ENCODE assay signal across 28 cellular contexts in genomic region chr3:17806876-17807275, GRCh38.
"Had no signal": no experiment of that assay in that cellular context is flagged by ENCODE, and none has a peak within 500 bp of the region (broad histone marks: within the 10 kb centered on the region; RNA-seq: fewer than 3 reads in every experiment).

No MANE protein-coding gene starts in this region.

- DNase-seq: activated CD4-positive, alpha-beta memory T cell treated with anti-CD3 and anti-CD28 coated beads for 36 hours; activated CD4-positive, CD25-positive, alpha-beta regulatory T cell; activated CD4-positive, CD25-positive, alpha-beta regulatory T cell treated with anti-CD3 and anti-CD28 coated beads, Interleukin-2, amount 50 U/mL, for 72 hours; activated CD8-positive, alpha-beta memory T cell treated with anti-CD3 and anti-CD28 coated beads, Interleukin-2, amount 50 U/mL, for 4 hours; activated effector memory CD4-positive, alpha-beta T cell treated with anti-CD3 and anti-CD28 coated beads, Interleukin-2, amount 50 U/mL, for 16 hours; activated naive CD8-positive, alpha-beta T cell treated with anti-CD3 and anti-CD28 coated beads, Interleukin-2, amount 10 ng/mL, durations not matched to agents 7 days and 5 days; activated T-cell treated with anti-CD3 and anti-CD28 coated beads, Interleukin-2, amount 50 U/mL, for 1 hour; activated T-cell treated with anti-CD3 and anti-CD28 coated beads, Interleukin-2, amount 50 U/mL, for 48 hours; amniotic stem cell; anterior cingulate cortex; brain microvascular endothelial cell; dorsolateral prefrontal cortex; effector memory CD4-positive, alpha-beta T cell; endodermal cell; foreskin fibroblast; head of caudate nucleus had no signal

- H3K4me3 ChIP-seq: coronary artery, dorsolateral prefrontal cortex had no signal

- H3K27me3 Mint-ChIP-seq: dendritic cell treated with granulocyte-macrophage colony-stimulating factor and Interleukin-4, amounts not matched to agents 40 ng/mL and 50 ng/mL, for 4 days had no signal

- H3K27ac Mint-ChIP-seq: activated CD4-positive, alpha-beta memory T cell treated with anti-CD3 and anti-CD28 coated beads for 36 hours; activated CD4-positive, alpha-beta T cell treated with anti-CD3 and anti-CD28 coated beads for 36 hours; activated CD4-positive, alpha-beta T cell treated with anti-CD3 and anti-CD28 coated beads, Interleukin-2, amount 10 ng/mL, durations not matched to agents 24 days and 14 days; activated CD8-positive, alpha-beta memory T cell treated with anti-CD3 and anti-CD28 coated beads, Interleukin-2, amount 10 ng/mL, durations not matched to agents 7 days and 5 days; activated CD8-positive, alpha-beta T cell treated with anti-CD3 and anti-CD28 coated beads, Interleukin-2, amount 10 ng/mL, durations not matched to agents 7 days and 5 days; activated naive CD4-positive, alpha-beta T cell treated with anti-CD3 and anti-CD28 coated beads for 36 hours; activated naive CD4-positive, alpha-beta T cell treated with anti-CD3 and anti-CD28 coated beads, Interleukin-2, amount 50 U/mL, for 24 hours; activated naive CD8-positive, alpha-beta T cell treated with anti-CD3 and anti-CD28 coated beads, Interleukin-2, amount 10 ng/mL, durations not matched to agents 7 days and 5 days; activated T-helper 1 cell treated with anti-CD3 and anti-CD28 coated beads, Interleukin-12 subunit alpha, Interleukin-12 subunit beta, Interleukin-2, Interleukin-4 antibody, amounts not matched to agents 30 ng/mL and 10 ng/mL and 1 ng/mL, durations not matched to agents 14 hours and 24 hours and 36 hours; activated T-helper 2 cell treated with anti-CD3 and anti-CD28 coated beads, Interferon-gamma antibody, Interleukin-2, Interleukin-4, amounts not matched to agents 10 μg/mL and 5 μg/mL and 100 μg/mL, durations not matched to agents 14 hours and 24 hours and 36 hours; dendritic cell treated with granulocyte-macrophage colony-stimulating factor and Interleukin-4, amounts not matched to agents 40 ng/mL and 50 ng/mL, for 4 days; endodermal cell had no signal

- H3K4me3 Mint-ChIP-seq: activated CD4-positive, alpha-beta memory T cell treated with anti-CD3 and anti-CD28 coated beads for 36 hours; activated CD4-positive, alpha-beta T cell treated with anti-CD3 and anti-CD28 coated beads for 36 hours; activated CD4-positive, alpha-beta T cell treated with anti-CD3 and anti-CD28 coated beads, Interleukin-2, amount 10 ng/mL, durations not matched to agents 24 days and 14 days; activated CD8-positive, alpha-beta memory T cell treated with anti-CD3 and anti-CD28 coated beads, Interleukin-2, amount 10 ng/mL, durations not matched to agents 7 days and 5 days; activated CD8-positive, alpha-beta T cell treated with anti-CD3 and anti-CD28 coated beads, Interleukin-2, amount 10 ng/mL, durations not matched to agents 7 days and 5 days; activated naive CD4-positive, alpha-beta T cell treated with anti-CD3 and anti-CD28 coated beads for 36 hours; activated naive CD4-positive, alpha-beta T cell treated with anti-CD3 and anti-CD28 coated beads, Interleukin-2, amount 50 U/mL, for 24 hours; activated naive CD8-positive, alpha-beta T cell treated with anti-CD3 and anti-CD28 coated beads, Interleukin-2, amount 10 ng/mL, durations not matched to agents 7 days and 5 days; activated T-helper 1 cell treated with anti-CD3 and anti-CD28 coated beads, Interleukin-12 subunit alpha, Interleukin-12 subunit beta, Interleukin-2, Interleukin-4 antibody, amounts not matched to agents 30 ng/mL and 10 ng/mL and 1 ng/mL, durations not matched to agents 14 hours and 24 hours and 36 hours; central memory CD8-positive, alpha-beta T cell; dendritic cell treated with granulocyte-macrophage colony-stimulating factor and Interleukin-4, amounts not matched to agents 40 ng/mL and 50 ng/mL, for 4 days; endodermal cell had no signal

- H3K36me3 Mint-ChIP-seq: activated CD4-positive, alpha-beta memory T cell treated with anti-CD3 and anti-CD28 coated beads for 36 hours; activated naive CD4-positive, alpha-beta T cell treated with anti-CD3 and anti-CD28 coated beads, Interleukin-2, amount 50 U/mL, for 24 hours had no signal

- H3K36me3 ChIP-seq: brain microvascular endothelial cell had no signal

- H3K9me3 Mint-ChIP-seq: activated CD4-positive, alpha-beta memory T cell treated with anti-CD3 and anti-CD28 coated beads for 36 hours; activated CD4-positive, alpha-beta T cell treated with anti-CD3 and anti-CD28 coated beads, Interleukin-2, amount 10 ng/mL, durations not matched to agents 24 days and 14 days; activated naive CD4-positive, alpha-beta T cell treated with anti-CD3 and anti-CD28 coated beads for 36 hours; activated naive CD4-positive, alpha-beta T cell treated with anti-CD3 and anti-CD28 coated beads, Interleukin-2, amount 50 U/mL, for 24 hours; activated T-helper 1 cell treated with anti-CD3 and anti-CD28 coated beads, Interleukin-12 subunit alpha, Interleukin-12 subunit beta, Interleukin-2, Interleukin-4 antibody, amounts not matched to agents 30 ng/mL and 10 ng/mL and 1 ng/mL, durations not matched to agents 14 hours and 24 hours and 36 hours; activated T-helper 2 cell treated with anti-CD3 and anti-CD28 coated beads, Interferon-gamma antibody, Interleukin-2, Interleukin-4, amounts not matched to agents 10 μg/mL and 5 μg/mL and 100 μg/mL, durations not matched to agents 14 hours and 24 hours and 36 hours; central memory CD8-positive, alpha-beta T cell; dendritic cell treated with granulocyte-macrophage colony-stimulating factor and Interleukin-4, amounts not matched to agents 40 ng/mL and 50 ng/mL, for 4 days; endodermal cell had no signal

- H3K27me3 ChIP-seq: brain microvascular endothelial cell had no signal

- ATAC-seq: esophagus mucosa had no signal

- H3K27ac ChIP-seq: brain microvascular endothelial cell, coronary artery, dorsolateral prefrontal cortex had no signal
